1 cellular context compared by ENCODE assay signal in the genomic region with DNA sequence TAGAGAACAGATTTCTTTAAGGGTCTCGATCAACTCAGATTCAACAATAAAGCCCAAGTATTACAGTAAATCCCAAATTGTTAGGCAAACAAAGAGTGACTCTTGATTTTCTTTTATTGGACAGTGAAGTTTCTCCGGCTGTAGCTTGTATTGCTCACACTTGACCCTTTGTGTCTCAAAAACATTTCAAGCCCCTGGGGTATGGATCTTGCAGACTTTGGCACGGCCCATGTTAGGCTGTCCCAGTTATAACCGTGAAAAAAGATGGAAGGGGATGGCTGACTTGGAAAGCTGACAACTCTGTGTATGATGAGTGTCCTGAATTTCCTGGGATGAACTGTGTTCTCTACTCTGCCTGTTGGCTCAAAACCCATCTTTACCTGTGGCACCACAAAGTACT.
TF ChIP-seq lines count a peak whose summit lies in the region.

No MANE protein-coding gene starts in this region.

TF ChIP-seq in A549, 52 proteins besides CTCF, POLR2A, EP300 and RAD21 (continued from another document):
- no peak for TF ChIP-seq ESRRA (IDR thresholded peaks at IDR 0.05; ENCODE audit: borderline replicate concordance, low read length)
- no peak for TF ChIP-seq FOSL2 (IDR thresholded peaks at IDR 0.05)
- no peak for TF ChIP-seq FOSL2 (CRISPR knock-in tag; IDR thresholded peaks at IDR 0.05)
